8 cellular contexts compared by ENCODE assay signal in the genomic region with DNA sequence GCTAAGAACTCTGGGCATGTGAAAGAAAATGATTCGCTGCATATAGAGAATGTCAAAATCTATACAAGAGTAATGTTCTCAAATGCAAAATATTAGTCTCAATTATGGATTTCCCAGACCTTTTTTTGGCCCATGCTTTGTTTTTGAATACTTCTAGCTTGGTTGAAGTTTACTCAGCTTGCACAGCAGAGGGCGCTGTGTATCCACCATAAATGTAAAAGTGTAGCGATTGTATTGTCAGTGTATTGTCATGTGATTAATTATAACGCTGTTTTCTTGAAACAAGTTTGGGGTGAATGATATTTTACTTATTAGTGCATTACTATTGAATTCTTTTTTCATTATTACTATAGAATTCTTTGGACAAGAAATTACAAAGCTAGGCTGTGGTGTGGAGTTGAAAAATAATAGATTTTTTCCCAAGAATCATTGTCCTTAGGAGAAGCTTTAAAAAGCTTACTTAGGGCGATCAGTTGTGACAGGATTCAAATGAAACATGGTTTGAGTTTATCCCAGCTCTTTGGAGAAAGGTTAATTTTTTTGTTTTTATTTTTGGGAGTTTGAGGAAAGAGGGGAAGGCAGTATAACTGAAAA.
A peak's percentile ranks its signal among the peaks of the same experiment; 100 is the strongest.
DNase-seq lines count a peak whose midpoint lies in the region; ATAC-seq and FAIRE-seq lines count a peak whose summit lies in the region.

No MANE protein-coding gene starts in this region.

- intact Hi-C loops in activated CD4-positive, alpha-beta T cell treated with anti-CD3 and anti-CD28 coated beads, Interleukin-2, amount 10 ng/mL, durations not matched to agents 24 days and 14 days (cut with micrococcal nuclease), result loop anchor here (1.0 to 5.0 kb wide), 3 partner anchors 62 to 1534 kb away; no protein-coding TSS in a partner anchor

- H3K27ac Mint-ChIP-seq in activated CD4-positive, alpha-beta T cell treated with anti-CD3 and anti-CD28 coated beads, Interleukin-2, amount 10 ng/mL, durations not matched to agents 24 days and 14 days, result no peak overlapping the region

- H3K9me3 Mint-ChIP-seq in activated CD4-positive, alpha-beta T cell treated with anti-CD3 and anti-CD28 coated beads, Interleukin-2, amount 10 ng/mL, durations not matched to agents 24 days and 14 days, result no peaks in the 10 kb centered on the region

- DNase-seq in GM18507 (ENCODE audit: extremely low spot score, insufficient read length, low read depth) (no peak), NCI-H2196 treated with DMSO at 0.1 percent for 48 hours (lab: John Stamatoyannopoulos, UW; ENCODE audit: unreplicated experiment) (peak; percentile 22), dedifferentiated amniotic fluid mesenchymal stem cell (ENCODE audit: extremely low spot score) (peak; percentile 43), lung microvascular endothelial cell (ENCODE audit: low read depth in 2 of 2) (peak; percentile 68 to 84)
- peak; percentile 87 for DNase-seq in activated CD4-positive, alpha-beta T cell treated with anti-CD3 and anti-CD28 coated beads, Interleukin-2, amount 10 ng/mL, durations not matched to agents 24 days and 14 days
- DNase-seq in stimulated activated CD8-positive, alpha-beta memory T cell treated with anti-CD3 and anti-CD28 coated beads, Interleukin-2, amount 100 ng/mL, for 48 hours (ENCODE audit: low read depth in 2 of 2), result peak; percentile 12 to 24

- H3K4me3 Mint-ChIP-seq in activated CD4-positive, alpha-beta T cell treated with anti-CD3 and anti-CD28 coated beads, Interleukin-2, amount 10 ng/mL, durations not matched to agents 24 days and 14 days, result no peak overlapping the region

- no peaks in the 10 kb centered on the region for H3K27me3 Mint-ChIP-seq in activated CD4-positive, alpha-beta T cell treated with anti-CD3 and anti-CD28 coated beads, Interleukin-2, amount 10 ng/mL, durations not matched to agents 24 days and 14 days

- H3K4me1 Mint-ChIP-seq in activated CD4-positive, alpha-beta T cell treated with anti-CD3 and anti-CD28 coated beads, Interleukin-2, amount 10 ng/mL, durations not matched to agents 24 days and 14 days, result peaks cover 2% of the 10 kb centered on the region

- FAIRE-seq in A204.1 (lab: Jason Lieb, UNC) (peak; percentile 93), GM18507 (lab: Jason Lieb, UNC) (peak; percentile 76)

- H3K36me3 Mint-ChIP-seq in activated CD4-positive, alpha-beta T cell treated with anti-CD3 and anti-CD28 coated beads, Interleukin-2, amount 10 ng/mL, durations not matched to agents 24 days and 14 days (ENCODE audit: low read depth), result peaks cover 18% of the 10 kb centered on the region

- peak; percentile 77 for ATAC-seq in HG03039 (IDR thresholded peaks at IDR 0.05; ENCODE audit: unreplicated experiment)
